ENCODE assay signal across 1 cellular context in the genomic region with DNA sequence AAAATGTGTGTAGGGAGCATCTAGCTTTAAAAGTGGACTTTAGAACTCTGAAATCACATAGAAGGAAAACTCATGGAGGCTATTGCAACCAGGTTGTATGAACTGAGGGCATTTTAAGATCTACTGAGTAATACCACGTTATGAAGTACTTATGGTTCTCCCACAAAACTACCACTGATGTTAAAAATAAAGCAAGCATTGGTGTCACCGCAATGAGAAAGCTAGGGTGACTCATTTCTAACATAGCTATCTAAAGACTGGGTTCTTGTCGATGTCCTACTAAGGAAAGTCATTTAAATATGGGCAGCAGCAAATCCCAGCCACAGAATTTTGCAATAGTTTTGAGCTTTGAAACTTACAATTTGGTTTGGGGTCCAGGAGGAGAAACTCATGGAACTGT.
TF ChIP-seq lines count a peak whose summit lies in the region.

No MANE protein-coding gene starts in this region.

TF ChIP-seq in GM12878, 131 proteins besides CTCF, POLR2A, EP300 and RAD21 (continued from another document):
- TF ChIP-seq, protein P1, sequence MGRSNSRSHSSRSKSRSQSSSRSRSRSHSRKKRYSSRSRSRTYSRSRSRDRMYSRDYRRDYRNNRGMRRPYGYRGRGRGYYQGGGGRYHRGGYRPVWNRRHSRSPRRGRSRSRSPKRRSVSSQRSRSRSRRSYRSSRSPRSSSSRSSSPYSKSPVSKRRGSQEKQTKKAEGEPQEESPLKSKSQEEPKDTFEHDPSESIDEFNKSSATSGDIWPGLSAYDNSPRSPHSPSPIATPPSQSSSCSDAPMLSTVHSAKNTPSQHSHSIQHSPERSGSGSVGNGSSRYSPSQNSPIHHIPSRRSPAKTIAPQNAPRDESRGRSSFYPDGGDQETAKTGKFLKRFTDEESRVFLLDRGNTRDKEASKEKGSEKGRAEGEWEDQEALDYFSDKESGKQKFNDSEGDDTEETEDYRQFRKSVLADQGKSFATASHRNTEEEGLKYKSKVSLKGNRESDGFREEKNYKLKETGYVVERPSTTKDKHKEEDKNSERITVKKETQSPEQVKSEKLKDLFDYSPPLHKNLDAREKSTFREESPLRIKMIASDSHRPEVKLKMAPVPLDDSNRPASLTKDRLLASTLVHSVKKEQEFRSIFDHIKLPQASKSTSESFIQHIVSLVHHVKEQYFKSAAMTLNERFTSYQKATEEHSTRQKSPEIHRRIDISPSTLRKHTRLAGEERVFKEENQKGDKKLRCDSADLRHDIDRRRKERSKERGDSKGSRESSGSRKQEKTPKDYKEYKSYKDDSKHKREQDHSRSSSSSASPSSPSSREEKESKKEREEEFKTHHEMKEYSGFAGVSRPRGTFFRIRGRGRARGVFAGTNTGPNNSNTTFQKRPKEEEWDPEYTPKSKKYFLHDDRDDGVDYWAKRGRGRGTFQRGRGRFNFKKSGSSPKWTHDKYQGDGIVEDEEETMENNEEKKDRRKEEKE (IDR thresholded peaks at IDR 0.05): no peak
- TF ChIP-seq CBX3 (IDR thresholded peaks at IDR 0.05; ENCODE audit: borderline replicate concordance, low read depth) (no peak), KLF5 (IDR thresholded peaks at IDR 0.05; ENCODE audit: partially characterized antibody) (no peak), SKIL (IDR thresholded peaks at IDR 0.05; ENCODE audit: low read depth, poor library complexity, severe bottlenecking) (no peak), E2F8 (IDR thresholded peaks at IDR 0.05; ENCODE audit: low read depth, partially characterized antibody) (no peak), ZSCAN29 (IDR thresholded peaks at IDR 0.05) (no peak), ZNF384 (IDR thresholded peaks at IDR 0.05; ENCODE audit: borderline replicate concordance, low read depth, low read length) (no peak), JUNB (IDR thresholded peaks at IDR 0.05) (peak; percentile 89), SMARCA5 (IDR thresholded peaks at IDR 0.05) (no peak), FOXM1 (IDR thresholded peaks at IDR 0.05; ENCODE audit: low read depth, low read length) (peak; percentile 73; the same call in 1 of the 2 replicates), ATF7 (IDR thresholded peaks at IDR 0.05; ENCODE audit: low read depth) (no peak), CREM (IDR thresholded peaks at IDR 0.05; ENCODE audit: low read depth) (peak; percentile 44; the same call in 1 of the 2 replicates), NFIC (IDR thresholded peaks at IDR 0.05; ENCODE audit: low read depth, low read length) (peak; percentile 88), IRF4 (IDR thresholded peaks at IDR 0.05; ENCODE audit: low read depth, low read length) (peak; percentile 82), PAX5 (IDR thresholded peaks at IDR 0.05; ENCODE audit: borderline replicate concordance, low read depth, low read length) (no peak), EZH2 (IDR thresholded peaks at IDR 0.05; ENCODE audit: borderline replicate concordance, control insufficient read depth, low read depth, low read length) (no peak), EED (IDR thresholded peaks at IDR 0.05; ENCODE audit: low read depth) (peak; percentile 62), CHD4 (IDR thresholded peaks at IDR 0.05) (no peak), NRF1 (conservative IDR thresholded peaks at IDR 0.05; ENCODE audit: low read depth, low read length) (no peak), ZNF207 (IDR thresholded peaks at IDR 0.05; ENCODE audit: borderline replicate concordance) (no peak), TAF1 (IDR thresholded peaks at IDR 0.05; ENCODE audit: borderline replicate concordance, low read depth, low read length) (no peak), YBX1 (IDR thresholded peaks at IDR 0.05) (no peak), ASH2L (IDR thresholded peaks at IDR 0.05; ENCODE audit: borderline replicate concordance, low read depth) (no peak), MEF2A (IDR thresholded peaks at IDR 0.05; ENCODE audit: insufficient read depth, low read depth, low read length) (peak; percentile 93)
- TF ChIP-seq, protein P2, sequence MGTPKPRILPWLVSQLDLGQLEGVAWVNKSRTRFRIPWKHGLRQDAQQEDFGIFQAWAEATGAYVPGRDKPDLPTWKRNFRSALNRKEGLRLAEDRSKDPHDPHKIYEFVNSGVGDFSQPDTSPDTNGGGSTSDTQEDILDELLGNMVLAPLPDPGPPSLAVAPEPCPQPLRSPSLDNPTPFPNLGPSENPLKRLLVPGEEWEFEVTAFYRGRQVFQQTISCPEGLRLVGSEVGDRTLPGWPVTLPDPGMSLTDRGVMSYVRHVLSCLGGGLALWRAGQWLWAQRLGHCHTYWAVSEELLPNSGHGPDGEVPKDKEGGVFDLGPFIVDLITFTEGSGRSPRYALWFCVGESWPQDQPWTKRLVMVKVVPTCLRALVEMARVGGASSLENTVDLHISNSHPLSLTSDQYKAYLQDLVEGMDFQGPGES (IDR thresholded peaks at IDR 0.05): no peak
- TF ChIP-seq, protein P3, sequence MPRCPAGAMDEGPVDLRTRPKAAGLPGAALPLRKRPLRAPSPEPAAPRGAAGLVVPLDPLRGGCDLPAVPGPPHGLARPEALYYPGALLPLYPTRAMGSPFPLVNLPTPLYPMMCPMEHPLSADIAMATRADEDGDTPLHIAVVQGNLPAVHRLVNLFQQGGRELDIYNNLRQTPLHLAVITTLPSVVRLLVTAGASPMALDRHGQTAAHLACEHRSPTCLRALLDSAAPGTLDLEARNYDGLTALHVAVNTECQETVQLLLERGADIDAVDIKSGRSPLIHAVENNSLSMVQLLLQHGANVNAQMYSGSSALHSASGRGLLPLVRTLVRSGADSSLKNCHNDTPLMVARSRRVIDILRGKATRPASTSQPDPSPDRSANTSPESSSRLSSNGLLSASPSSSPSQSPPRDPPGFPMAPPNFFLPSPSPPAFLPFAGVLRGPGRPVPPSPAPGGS (IDR thresholded peaks at IDR 0.05; ENCODE audit: borderline replicate concordance, insufficient read depth, low read depth, low read length, poor library complexity, severe bottlenecking): no peak
- TF ChIP-seq, protein P4, sequence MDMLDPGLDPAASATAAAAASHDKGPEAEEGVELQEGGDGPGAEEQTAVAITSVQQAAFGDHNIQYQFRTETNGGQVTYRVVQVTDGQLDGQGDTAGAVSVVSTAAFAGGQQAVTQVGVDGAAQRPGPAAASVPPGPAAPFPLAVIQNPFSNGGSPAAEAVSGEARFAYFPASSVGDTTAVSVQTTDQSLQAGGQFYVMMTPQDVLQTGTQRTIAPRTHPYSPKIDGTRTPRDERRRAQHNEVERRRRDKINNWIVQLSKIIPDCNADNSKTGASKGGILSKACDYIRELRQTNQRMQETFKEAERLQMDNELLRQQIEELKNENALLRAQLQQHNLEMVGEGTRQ (IDR thresholded peaks at IDR 0.05; ENCODE audit: borderline replicate concordance, low read depth, low read length): no peak
- TF ChIP-seq, protein P5, sequence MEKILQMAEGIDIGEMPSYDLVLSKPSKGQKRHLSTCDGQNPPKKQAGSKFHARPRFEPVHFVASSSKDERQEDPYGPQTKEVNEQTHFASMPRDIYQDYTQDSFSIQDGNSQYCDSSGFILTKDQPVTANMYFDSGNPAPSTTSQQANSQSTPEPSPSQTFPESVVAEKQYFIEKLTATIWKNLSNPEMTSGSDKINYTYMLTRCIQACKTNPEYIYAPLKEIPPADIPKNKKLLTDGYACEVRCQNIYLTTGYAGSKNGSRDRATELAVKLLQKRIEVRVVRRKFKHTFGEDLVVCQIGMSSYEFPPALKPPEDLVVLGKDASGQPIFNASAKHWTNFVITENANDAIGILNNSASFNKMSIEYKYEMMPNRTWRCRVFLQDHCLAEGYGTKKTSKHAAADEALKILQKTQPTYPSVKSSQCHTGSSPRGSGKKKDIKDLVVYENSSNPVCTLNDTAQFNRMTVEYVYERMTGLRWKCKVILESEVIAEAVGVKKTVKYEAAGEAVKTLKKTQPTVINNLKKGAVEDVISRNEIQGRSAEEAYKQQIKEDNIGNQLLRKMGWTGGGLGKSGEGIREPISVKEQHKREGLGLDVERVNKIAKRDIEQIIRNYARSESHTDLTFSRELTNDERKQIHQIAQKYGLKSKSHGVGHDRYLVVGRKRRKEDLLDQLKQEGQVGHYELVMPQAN (conservative IDR thresholded peaks at IDR 0.05): no peak
- TF ChIP-seq, protein P6, sequence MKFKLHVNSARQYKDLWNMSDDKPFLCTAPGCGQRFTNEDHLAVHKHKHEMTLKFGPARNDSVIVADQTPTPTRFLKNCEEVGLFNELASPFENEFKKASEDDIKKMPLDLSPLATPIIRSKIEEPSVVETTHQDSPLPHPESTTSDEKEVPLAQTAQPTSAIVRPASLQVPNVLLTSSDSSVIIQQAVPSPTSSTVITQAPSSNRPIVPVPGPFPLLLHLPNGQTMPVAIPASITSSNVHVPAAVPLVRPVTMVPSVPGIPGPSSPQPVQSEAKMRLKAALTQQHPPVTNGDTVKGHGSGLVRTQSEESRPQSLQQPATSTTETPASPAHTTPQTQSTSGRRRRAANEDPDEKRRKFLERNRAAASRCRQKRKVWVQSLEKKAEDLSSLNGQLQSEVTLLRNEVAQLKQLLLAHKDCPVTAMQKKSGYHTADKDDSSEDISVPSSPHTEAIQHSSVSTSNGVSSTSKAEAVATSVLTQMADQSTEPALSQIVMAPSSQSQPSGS (IDR thresholded peaks at IDR 0.05; ENCODE audit: low read length): peak; percentile 86
